In genomic region chr2:235978022-235978421, GRCh38 we compare ENCODE assay signal across 16 cellular contexts.
DNase-seq lines count a peak whose midpoint lies in the region; ATAC-seq and TF ChIP-seq lines count a peak whose summit lies in the region.
"Had no signal": no experiment of that assay in that cellular context is flagged by ENCODE, and none has a peak within 500 bp of the region (broad histone marks: within the 10 kb centered on the region; RNA-seq: fewer than 3 reads in every experiment).

No MANE protein-coding gene starts in this region.

- no peak for DNase-seq in left ventricle myocardium superior
- no peak for DNase-seq in right atrium auricular region (ENCODE audit: low spot score)
- DNase-seq in WERI-Rb-1: peak; percentile 45
- no peak for DNase-seq in nephron progenitor cell
- DNase-seq in hippocampal formation (lab: John Stamatoyannopoulos, UW): no peak
- no peak for DNase-seq in ascending aorta (ENCODE audit: low spot score in 2 of 2)
- DNase-seq: ACHN; BE2C; CD4-positive, alpha-beta memory T cell; DMS153; DMS79; GDM1; GM23248 had no signal

- peak overlapping the region; percentile 82 for H3K27ac Mint-ChIP-seq in nephron progenitor cell
- H3K27ac Mint-ChIP-seq: CD14-positive monocyte; CD4-positive, alpha-beta memory T cell had no signal

- peaks cover 33% of the 10 kb centered on the region for H3K36me3 Mint-ChIP-seq in nephron progenitor cell (ENCODE audit: low read depth)
- H3K36me3 Mint-ChIP-seq: CD14-positive monocyte; CD4-positive, alpha-beta memory T cell had no signal

- TF ChIP-seq CTCF in right atrium auricular region (IDR thresholded peaks at IDR 0.05): no peak
- no peak for TF ChIP-seq CTCF in WERI-Rb-1 (IDR thresholded peaks at IDR 0.05; ENCODE audit: low read depth, low read length)
- TF ChIP-seq CTCF in nephron progenitor cell (IDR thresholded peaks at IDR 0.05): no peak
- TF ChIP-seq CTCF in ascending aorta (IDR thresholded peaks at IDR 0.05): no peak

- H3K4me1 Mint-ChIP-seq in nephron progenitor cell: peaks cover 41% of the 10 kb centered on the region
- H3K4me1 Mint-ChIP-seq: CD14-positive monocyte; CD4-positive, alpha-beta memory T cell had no signal

- no peaks in the 10 kb centered on the region for H3K27me3 ChIP-seq in right atrium auricular region
- H3K27me3 ChIP-seq in WERI-Rb-1 (ENCODE audit: insufficient read depth, low read depth, severe bottlenecking): no peaks in the 10 kb centered on the region
- no peaks in the 10 kb centered on the region for H3K27me3 ChIP-seq in ascending aorta
- H3K27me3 ChIP-seq: BE2C had no signal

- H3K27me3 Mint-ChIP-seq in nephron progenitor cell (ENCODE audit: low read depth, poor library complexity): peaks cover 2% of the 10 kb centered on the region

- H3K4me3 ChIP-seq in right atrium auricular region (no peak overlapping the region), WERI-Rb-1 (ENCODE audit: low read depth, low read length) (no peak overlapping the region), ascending aorta (no peak overlapping the region)
- H3K4me3 ChIP-seq: GM23248, HAP-1 had no signal

- ATAC-seq in left ventricle myocardium superior: peak; percentile 22
- ATAC-seq: HepG2 had no signal

- H3K4me1 ChIP-seq in right atrium auricular region (no peaks in the 10 kb centered on the region), ascending aorta (no peaks in the 10 kb centered on the region)
- H3K4me1 ChIP-seq: HAP-1 had no signal

- no peaks in the 10 kb centered on the region for H3K36me3 ChIP-seq in right atrium auricular region
- peaks cover 32% of the 10 kb centered on the region for H3K36me3 ChIP-seq in WERI-Rb-1
- H3K36me3 ChIP-seq in ascending aorta: peaks cover 0 to 10% of the 10 kb centered on the region in 2 donors
- H3K36me3 ChIP-seq: BE2C, HAP-1 had no signal

- H3K9me3 ChIP-seq in right atrium auricular region: no peaks in the 10 kb centered on the region
- no peaks in the 10 kb centered on the region for H3K9me3 ChIP-seq in WERI-Rb-1 (ENCODE audit: severe bottlenecking)
- H3K9me3 ChIP-seq in ascending aorta: no peaks in the 10 kb centered on the region
- H3K9me3 ChIP-seq: BE2C, HAP-1 had no signal

- intact Hi-C loops in left ventricle myocardium superior (cut with micrococcal nuclease): no loop called here
- intact Hi-C loops in ascending aorta (cut with DNase I): no loop called here

- H3K27ac ChIP-seq in right atrium auricular region (no peak overlapping the region), WERI-Rb-1 (peak overlapping the region; percentile 36; the same call in 1 of the 2 replicates), ascending aorta (no peak overlapping the region)
- H3K27ac ChIP-seq: GM23248 had no signal

- H3K9me3 Mint-ChIP-seq in nephron progenitor cell: no peaks in the 10 kb centered on the region
- H3K9me3 Mint-ChIP-seq: CD4-positive, alpha-beta memory T cell had no signal

- no peak overlapping the region for H3K4me3 Mint-ChIP-seq in nephron progenitor cell
- H3K4me3 Mint-ChIP-seq: CD14-positive monocyte; CD4-positive, alpha-beta memory T cell had no signal
